ENCODE assay signal across 7 cellular contexts in the genomic region with DNA sequence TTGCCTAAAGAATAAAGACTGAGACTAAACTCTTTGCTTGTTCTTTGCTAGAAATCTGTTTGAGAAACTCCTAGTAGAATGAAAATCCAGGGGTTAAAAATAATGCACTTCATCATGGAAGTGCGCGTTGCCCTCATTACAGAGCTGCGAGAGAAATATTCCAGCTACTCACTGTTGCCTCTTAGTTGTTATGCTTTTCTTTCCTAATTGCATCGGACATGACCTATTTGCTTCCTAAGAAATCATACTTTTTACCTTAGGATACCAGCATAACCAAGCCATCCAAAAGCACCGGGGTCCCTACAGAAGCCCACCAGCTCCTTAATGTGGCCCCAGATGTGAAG. TPM values are rescaled to one million over a fixed set of nuclear protein-coding genes. Genes with fewer than 3 reads are reported as not detected.
DNase-seq lines count a peak whose midpoint lies in the region; ATAC-seq and TF ChIP-seq lines count a peak whose summit lies in the region.

No MANE protein-coding gene starts in this region.

- intact Hi-C loops in stomach (cut with DNase I; ENCODE audit: low total_unique reads): no loop called here

- WGBS in iPS DF 6.9 (ENCODE audit: insufficient coverage, insufficient read length): no CpG with 5 or more reads among the region's 5 CpGs
- WGBS in stomach, 5 donors: 0 to 2% (median 0%) methylated on average over 5 of the region's 5 CpGs

- peak overlapping the region; percentile 72; the same call in 1 of the 2 replicates for H3K4me3 ChIP-seq in iPS DF 6.9 (ENCODE audit: low read length)
- peak overlapping the region; percentile 55 to 71 (median 58) for H3K4me3 ChIP-seq in stomach

- H3K36me3 ChIP-seq in iPS DF 6.9 (ENCODE audit: control insufficient read depth, insufficient read depth, low read length) (no peaks in the 10 kb centered on the region), stomach (no peaks in the 10 kb centered on the region)

- H3K27me3 ChIP-seq in iPS DF 6.9 (ENCODE audit: control insufficient read depth, insufficient read depth, low read length) (peaks cover 1% of the 10 kb centered on the region; the same call in 1 of the 2 replicates), stomach (peaks cover 0 to 8% (median 8%) of the 10 kb centered on the region in 3 donors)

- peak overlapping the region; percentile 78 for H3K4me3 Mint-ChIP-seq in T-helper 17 cell

- TF ChIP-seq CTCF in stomach (IDR thresholded peaks at IDR 0.05): no peak
- no peak for TF ChIP-seq CTCF in GM20000 (IDR thresholded peaks at IDR 0.05; ENCODE audit: extremely low read depth, missing control alignments)

- H3K36me3 Mint-ChIP-seq in T-helper 17 cell (ENCODE audit: low read depth): peaks cover 3% of the 10 kb centered on the region

- H3K9me3 ChIP-seq in T-helper 17 cell (ENCODE audit: control insufficient read depth, low read length, poor library complexity, severe bottlenecking): no peaks in the 10 kb centered on the region
- H3K9me3 ChIP-seq in iPS DF 6.9 (ENCODE audit: control insufficient read depth, insufficient read depth, low read length): no peaks in the 10 kb centered on the region
- no peaks in the 10 kb centered on the region for H3K9me3 ChIP-seq in stomach

- DNase-seq in T-helper 17 cell (no peak), iPS DF 6.9 (ENCODE audit: low read depth, low spot score) (no peak), stomach (no peak), NCI-H1930 (lab: John Stamatoyannopoulos, UW) (no peak), GM20000 (ENCODE audit: low spot score) (no peak)

- no peak overlapping the region for H3K27ac Mint-ChIP-seq in T-helper 17 cell

- H3K27ac ChIP-seq in iPS DF 6.9 (ENCODE audit: low read length) (no peak overlapping the region), stomach (peak overlapping the region in 4 of 5 donors; percentile 52 to 75 (median 66))

- H3K4me1 Mint-ChIP-seq in T-helper 17 cell: peaks cover 3% of the 10 kb centered on the region

- H3K27me3 Mint-ChIP-seq in T-helper 17 cell: peaks cover 60% of the 10 kb centered on the region

- H3K4me1 ChIP-seq in iPS DF 6.9 (ENCODE audit: control insufficient read depth, insufficient read depth, low read length) (no peaks in the 10 kb centered on the region), stomach (peaks cover 4 to 15% (median 10%) of the 10 kb centered on the region in 4 donors)

- no peak for TF ChIP-seq POLR2A in stomach (IDR thresholded peaks at IDR 0.05)

- ATAC-seq in HG02623 (IDR thresholded peaks at IDR 0.05; ENCODE audit: unreplicated experiment) (peak; percentile 14), T-helper 17 cell (no peak), HG03175 (IDR thresholded peaks at IDR 0.05; ENCODE audit: unreplicated experiment) (no peak)

- TF ChIP-seq EP300 in stomach (IDR thresholded peaks at IDR 0.05): no peak

RNA-seq across cellular contexts. Expression of a gene that starts 0.6 kb away (rescaled TPM):
- total RNA-seq in T-helper 17 cell (under 1 TPM in 1 of 2 donors, not detected in 1; 0.07 TPM), stomach (10 to 100 TPM in 1 of 5 donors, 1 to 10 TPM in 2, under 1 TPM in 1, not detected in 1; 0.29 to 13.2 (median 2.1) TPM)
- under 1 TPM; 0.06 to 0.46 (median 0.28) TPM for polyA plus RNA-seq in stomach
